12 cellular contexts compared by ENCODE assay signal in the genomic region with DNA sequence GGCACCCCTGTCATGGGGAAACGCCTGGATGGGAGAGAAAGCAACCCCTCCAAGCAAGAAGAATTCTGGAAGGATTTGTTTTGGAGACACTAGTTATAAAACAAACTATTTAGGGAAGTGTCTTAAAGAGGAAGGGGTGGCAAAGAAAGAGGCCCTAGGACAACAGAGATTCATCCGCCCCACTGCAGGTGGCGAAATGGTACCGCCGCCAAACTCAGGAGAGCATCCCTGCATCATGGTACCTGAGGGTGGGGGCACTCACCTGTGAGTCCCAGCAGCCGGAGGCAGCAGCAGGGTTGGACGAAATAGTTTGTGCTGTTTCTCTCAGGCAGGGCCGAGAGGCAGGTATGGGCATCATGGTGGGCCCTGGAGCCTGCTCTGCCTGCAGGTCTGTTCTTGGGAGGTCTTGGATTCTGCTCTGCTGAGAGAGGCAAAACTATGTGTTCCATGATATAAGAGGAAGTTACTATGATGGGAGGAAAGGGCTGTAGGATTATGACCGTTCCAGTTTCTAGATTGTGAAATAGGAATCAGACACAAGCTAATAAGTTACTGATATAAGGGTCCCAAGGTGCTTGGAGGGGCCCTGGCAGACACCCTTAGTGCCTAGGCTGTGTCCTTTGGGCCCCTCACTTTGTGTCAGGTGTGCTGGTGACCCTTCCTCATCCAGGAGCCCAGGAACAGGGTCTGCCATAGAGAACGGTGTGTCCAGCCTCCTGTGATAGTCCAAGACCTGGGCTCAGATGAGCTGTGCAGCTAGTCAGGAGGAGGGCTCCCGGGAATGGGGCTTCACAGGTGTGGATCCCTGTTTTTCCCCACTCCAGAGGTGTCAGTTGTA. TPM values are rescaled to one million over a fixed set of nuclear protein-coding genes. Genes with fewer than 3 reads are reported as not detected.
DNase-seq lines count a peak whose midpoint lies in the region; ATAC-seq, FAIRE-seq and TF ChIP-seq lines count a peak whose summit lies in the region.
"Had no signal": no experiment of that assay in that cellular context is flagged by ENCODE, and none has a peak within 500 bp of the region (broad histone marks: within the 10 kb centered on the region; RNA-seq: fewer than 3 reads in every experiment).

No MANE protein-coding gene starts in this region.

- no peak for TF ChIP-seq CTCF in Panc1 (IDR thresholded peaks at IDR 0.05)
- 0 out of 4 replicates have a peak, but pooled peaks of 1 of the 3 experiments have one; percentile 5 for TF ChIP-seq CTCF in H1 (IDR thresholded peaks at IDR 0.05; ENCODE audit: control extremely low read depth in 1 of 3, insufficient read depth in 1 of 3, low read depth in 1 of 3, low read length in 3 of 3)
- TF ChIP-seq CTCF in sigmoid colon (IDR thresholded peaks at IDR 0.05) = no peak

- WGBS in H1 (ENCODE audit: extremely low coverage in 1 of 2, insufficient coverage in 1 of 2, insufficient read length in 1 of 2, insufficient replicate concordance in 2 of 2, low coverage in 1 of 2, low lambda C conversion rate in 2 of 2, missing lambda C conversion rate in 1 of 2), 2 experiments = 85% methylated on average over 11 of the region's 11 CpGs; no CpG with 5 or more reads in 1 of the 2 experiments
- 77 to 80% methylated on average over 11 of the region's 11 CpGs for WGBS in sigmoid colon, 2 donors

- peak overlapping the region; percentile 54 to 91 (median 66) for H3K4me3 Mint-ChIP-seq in IgD-negative memory B cell
- H3K4me3 Mint-ChIP-seq in effector memory CD8-positive, alpha-beta T cell = no peak overlapping the region
- H3K4me3 Mint-ChIP-seq: immature natural killer cell; natural killer cell treated with Interleukin-12 subunit alpha and Interleukin-12 subunit beta and Interleukin-15 and Interleukin-18, amount 100 ng/mL, for 72 hours had no signal

- H3K27ac ChIP-seq in Panc1 (ENCODE audit: low read length) = no peak overlapping the region
- H3K27ac ChIP-seq in H1 (ENCODE audit: low read depth, low read length) = no peak overlapping the region
- H3K27ac ChIP-seq in sigmoid colon = peak overlapping the region; percentile 48 to 56 (median 54)

- H4K5ac ChIP-seq in H1 (ENCODE audit: insufficient read length, low read depth, low read length) = no peak overlapping the region

- H3K36me3 Mint-ChIP-seq in IgD-negative memory B cell = peaks cover 1% of the 10 kb centered on the region
- no peaks in the 10 kb centered on the region for H3K36me3 Mint-ChIP-seq in effector memory CD8-positive, alpha-beta T cell (ENCODE audit: insufficient read depth)
- H3K36me3 Mint-ChIP-seq: immature natural killer cell; natural killer cell treated with Interleukin-12 subunit alpha and Interleukin-12 subunit beta and Interleukin-15 and Interleukin-18, amount 100 ng/mL, for 72 hours had no signal

- H3K4me3 ChIP-seq in Panc1 (ENCODE audit: low read depth in 2 of 2, low read length in 2 of 2) (peak overlapping the region in 1 of 2 experiments; percentile 1; a peak in 1 of 4 replicates), H1 (ENCODE audit: extremely low read depth in 1 of 4, insufficient read depth in 2 of 4, low read depth in 3 of 4, low read length in 4 of 4) (no peak overlapping the region), sigmoid colon (no peak overlapping the region)
- H3K4me3 ChIP-seq: HAP-1 had no signal

- H3K27ac Mint-ChIP-seq in IgD-negative memory B cell = peak overlapping the region in 2 of 3 donors; percentile 51 to 59
- peak overlapping the region in 1 of 2 donors; percentile 57 for H3K27ac Mint-ChIP-seq in effector memory CD8-positive, alpha-beta T cell
- H3K27ac Mint-ChIP-seq: immature natural killer cell; natural killer cell treated with Interleukin-12 subunit alpha and Interleukin-12 subunit beta and Interleukin-15 and Interleukin-18, amount 100 ng/mL, for 72 hours had no signal

- in situ Hi-C loops in Panc1 (cut with HindIII; ENCODE audit: low pct_unique_long_range_greater_than_20kb, low sequenced_read_pairs) = no loop called here

- H3K27me3 Mint-ChIP-seq in IgD-negative memory B cell = no peaks in the 10 kb centered on the region
- peaks cover 0 to 22% of the 10 kb centered on the region in 2 donors for H3K27me3 Mint-ChIP-seq in effector memory CD8-positive, alpha-beta T cell

- H3K4me2 ChIP-seq in H1 (ENCODE audit: insufficient read depth in 1 of 2, low read depth in 2 of 2, low read length in 2 of 2) = no peak overlapping the region

- no peak overlapping the region for H3K23ac ChIP-seq in H1 (ENCODE audit: insufficient read length)

- no peak overlapping the region for H2AK5ac ChIP-seq in H1 (ENCODE audit: low read depth, low read length)

- H3K9ac ChIP-seq in H1 (replicated peaks in 1 of 4; ENCODE audit: extremely low read depth in 1 of 4, low read depth in 3 of 4, low read length in 3 of 4) = no peak overlapping the region

- H3K9me3 ChIP-seq in Panc1 (ENCODE audit: control insufficient read depth, insufficient read depth, low read depth, low read length) (no peaks in the 10 kb centered on the region), H1 (ENCODE audit: insufficient read depth in 2 of 2, low read depth in 1 of 2, low read length in 1 of 2) (no peaks in the 10 kb centered on the region; a peak in 1 of 4 replicates), sigmoid colon (no peaks in the 10 kb centered on the region)
- H3K9me3 ChIP-seq: HAP-1 had no signal

- H4K20me1 ChIP-seq in H1 (replicated peaks in 1 of 2; ENCODE audit: control insufficient read depth in 1 of 2, insufficient read depth in 2 of 2, low read length in 2 of 2) = no peaks in the 10 kb centered on the region

- H3K36me3 ChIP-seq in Panc1 (ENCODE audit: control insufficient read depth, insufficient read depth, low read length) = no peaks in the 10 kb centered on the region
- no peaks in the 10 kb centered on the region for H3K36me3 ChIP-seq in H1 (ENCODE audit: control insufficient read depth in 2 of 4, insufficient read depth in 4 of 4, low read length in 3 of 4)
- no peaks in the 10 kb centered on the region for H3K36me3 ChIP-seq in sigmoid colon
- H3K36me3 ChIP-seq: HAP-1 had no signal

- H2BK12ac ChIP-seq in H1 (ENCODE audit: low read depth, low read length) = no peak overlapping the region

- no peak for TF ChIP-seq EP300 in H1 (IDR thresholded peaks at IDR 0.05; ENCODE audit: borderline replicate concordance in 1 of 2, low read depth in 2 of 2, low read length in 2 of 2)
- TF ChIP-seq EP300 in sigmoid colon (IDR thresholded peaks at IDR 0.05) = no peak

- H3K56ac ChIP-seq in H1 (replicated peaks; ENCODE audit: insufficient read length, low read depth, low read length) = no peak overlapping the region

- no peak overlapping the region for H3K14ac ChIP-seq in H1 (ENCODE audit: insufficient read length)

- H3K79me2 ChIP-seq in H1 (ENCODE audit: control insufficient read depth in 1 of 2, insufficient read depth in 2 of 2, low read length in 2 of 2) = no peaks in the 10 kb centered on the region

- peak; percentile 71 for ATAC-seq in Panc1
- no peak for ATAC-seq in HG03196 (IDR thresholded peaks at IDR 0.05; ENCODE audit: unreplicated experiment)
- no peak for ATAC-seq in effector memory CD8-positive, alpha-beta T cell (replicated peaks)

- H3K27me3 ChIP-seq in Panc1 (ENCODE audit: control insufficient read depth, insufficient read depth, low read length) = peaks cover 6% of the 10 kb centered on the region; the same call in 1 of the 2 replicates
- H3K27me3 ChIP-seq in H1 (replicated peaks in 1 of 4; ENCODE audit: control insufficient read depth in 3 of 4, extremely low read depth in 1 of 4, insufficient read depth in 3 of 4, low read length in 3 of 4) = no peaks in the 10 kb centered on the region; a peak in 1 of 7 replicates
- H3K27me3 ChIP-seq in sigmoid colon = no peaks in the 10 kb centered on the region

- no peaks in the 10 kb centered on the region for H3K23me2 ChIP-seq in H1 (ENCODE audit: low read depth, low read length)

- POLR2A ChIA-PET in Panc1 (lab: Charles Lee) (no interaction called here), H1 (lab: Charles Lee; ENCODE audit: partially characterized antibody) (no interaction called here)

- no peaks in the 10 kb centered on the region for H3K9me3 Mint-ChIP-seq in IgD-negative memory B cell
- peaks cover 0 to 2% of the 10 kb centered on the region in 2 donors for H3K9me3 Mint-ChIP-seq in effector memory CD8-positive, alpha-beta T cell
- H3K9me3 Mint-ChIP-seq: immature natural killer cell; natural killer cell treated with Interleukin-12 subunit alpha and Interleukin-12 subunit beta and Interleukin-15 and Interleukin-18, amount 100 ng/mL, for 72 hours had no signal

- intact Hi-C loops in Panc1 (cut with micrococcal nuclease; ENCODE audit: unreplicated experiment) = no loop called here
- intact Hi-C loops in sigmoid colon (cut with DNase I) = no loop called here

- no peak overlapping the region for H4K91ac ChIP-seq in H1 (replicated peaks; ENCODE audit: insufficient read length, low read length)

- no TSS peak for BruUV-seq in Panc1 (replicated peaks; lab: Mats Ljungman, UMichigan)

- no peak overlapping the region for H2BK5ac ChIP-seq in H1 (ENCODE audit: low read depth, low read length)

- TF ChIP-seq POLR2A in H1 (IDR thresholded peaks at IDR 0.05; ENCODE audit: control extremely low read depth in 1 of 2, low read depth in 2 of 2, low read length in 2 of 2) (no peak), sigmoid colon (IDR thresholded peaks at IDR 0.05) (no peak)

- no peak overlapping the region for H2BK20ac ChIP-seq in H1 (ENCODE audit: low read length)

- peak; percentile 24 to 27; a peak in 3 of 4 replicates for TF ChIP-seq RAD21 in H1 (IDR thresholded peaks at IDR 0.05 in 1 of 2, conservative IDR thresholded peaks at IDR 0.05 in 1 of 2; ENCODE audit: low read depth in 2 of 2, low read length in 2 of 2)

- H3K18ac ChIP-seq in H1 (ENCODE audit: extremely low read depth, low read length) = no peak overlapping the region

- H3K4me1 Mint-ChIP-seq in IgD-negative memory B cell = peaks cover 26 to 36% (median 33%) of the 10 kb centered on the region in 3 donors
- peaks cover 0 to 9% of the 10 kb centered on the region in 2 donors for H3K4me1 Mint-ChIP-seq in effector memory CD8-positive, alpha-beta T cell (ENCODE audit: low read depth in 2 of 2)
- H3K4me1 Mint-ChIP-seq: immature natural killer cell had no signal

- H3K4ac ChIP-seq in H1 (replicated peaks; ENCODE audit: insufficient read length, low read depth, low read length) = no peak overlapping the region

- no peak overlapping the region for H4K8ac ChIP-seq in H1 (ENCODE audit: extremely low read depth, insufficient read depth, low read length)

- no peak for FAIRE-seq in H1 (lab: Jason Lieb, UNC)

- no peak overlapping the region for H2AFZ ChIP-seq in H1 (ENCODE audit: low read length)

- no peak overlapping the region for H2BK15ac ChIP-seq in H1 (ENCODE audit: low read length)

- H3K4me1 ChIP-seq in Panc1 (ENCODE audit: control insufficient read depth, insufficient read depth, low read length) (no peaks in the 10 kb centered on the region), H1 (replicated peaks in 1 of 4; ENCODE audit: control insufficient read depth in 3 of 4, insufficient read depth in 4 of 4, low read length in 3 of 4) (no peaks in the 10 kb centered on the region), sigmoid colon (no peaks in the 10 kb centered on the region)
- H3K4me1 ChIP-seq: HAP-1 had no signal

- DNase-seq in Panc1 (ENCODE audit: low read depth, low spot score) (no peak), H1 (ENCODE audit: low read depth in 1 of 2, low spot score in 2 of 2) (no peak), sigmoid colon (peak; percentile 38), mucosa of gallbladder (ENCODE audit: low spot score) (no peak), DMS79 (lab: John Stamatoyannopoulos, UW) (no peak)
- no peak for DNase-seq in effector memory CD8-positive, alpha-beta T cell
- DNase-seq: activated effector memory CD4-positive, alpha-beta T cell treated with anti-CD3 and anti-CD28 coated beads, Interleukin-2, amount 50 U/mL, for 16 hours; immature natural killer cell had no signal

- CTCF ChIA-PET in Panc1 (lab: Charles Lee) = no interaction called here
- CTCF ChIA-PET in H1 (lab: Charles Lee; ENCODE audit: partially characterized antibody) = interaction anchor here (1.0 to 1.2 kb wide), 2 partner anchors 32 to 94 kb away, joined by 3 read pairs; no protein-coding TSS in a partner anchor

- no peaks in the 10 kb centered on the region for H3K79me1 ChIP-seq in H1 (ENCODE audit: low read depth, low read length)

- no peak overlapping the region for H2BK120ac ChIP-seq in H1 (replicated peaks; ENCODE audit: low read depth, low read length)

RNA-seq across cellular contexts. Expression of a gene that starts 20.4 kb away (rescaled TPM):
- not detected for polyA plus RNA-seq in IgD-negative memory B cell
- not detected for total RNA-seq in Panc1 (2021; ENCODE audit: unreplicated experiment)
- polyA plus RNA-seq in Panc1 (2012; ENCODE audit: insufficient read length) = not detected
- total RNA-seq in H1 (2021; fragmentation: NEBNext Ultra II Directional; extraction: Animal tissue kit (Norgen Biotek cat#: 25700)) = not detected in 2 replicates
- polyA plus RNA-seq in H1 (2011; rRNA removed) = not detected in 2 replicates
- polyA plus RNA-seq in H1 (2011; cell fraction: cytosol; rRNA removed) = not detected
- not detected for polyA plus RNA-seq in H1 (2011; cell fraction: nucleus; rRNA removed)
- not detected in 4 replicates for polyA plus RNA-seq in H1 (2012, experiment 1 of 2)
- polyA plus RNA-seq in H1 (2012, experiment 2 of 2) = not detected
- polyA plus RNA-seq in H1 (2013, experiment 1 of 2) = not detected
- not detected for polyA plus RNA-seq in H1 (2013, experiment 2 of 2)
- polyA minus RNA-seq in H1 (2011; rRNA and poly(A)+ RNA removed) = not detected in 2 replicates
- not detected for polyA minus RNA-seq in H1 (2011; cell fraction: cytosol; rRNA and poly(A)+ RNA removed)
- polyA minus RNA-seq in H1 (2011; cell fraction: nucleus; rRNA and poly(A)+ RNA removed) = not detected
- under 1 TPM in 1 of 4 donors, not detected in 3; 0.66 TPM for total RNA-seq in sigmoid colon
- polyA plus RNA-seq in sigmoid colon = under 1 TPM in 1 of 3 donors, not detected in 2; 0.90 TPM
- total RNA-seq in mucosa of gallbladder = 0.40 TPM
- total RNA-seq: natural killer cell treated with Interleukin-12 subunit alpha and Interleukin-12 subunit beta and Interleukin-15 and Interleukin-18, amount 100 ng/mL, for 72 hours had no signal

RNA-seq across cellular contexts. Expression of a gene that starts 45.9 kb away (rescaled TPM):
- polyA plus RNA-seq in IgD-negative memory B cell (0.15 TPM), H1 (2011; rRNA removed) (not detected in 2 replicates), sigmoid colon (1 to 10 TPM; 1.2 to 2.5 (median 2.3) TPM)
- total RNA-seq in Panc1 (2021; ENCODE audit: unreplicated experiment) (not detected), sigmoid colon (10 to 100 TPM in 1 of 4 donors, 1 to 10 TPM in 3; 6.6 to 10.2 (median 8.9) TPM), mucosa of gallbladder (3.7 TPM)
- not detected for polyA plus RNA-seq in Panc1 (2012; ENCODE audit: insufficient read length)
- total RNA-seq in H1 (2021; fragmentation: NEBNext Ultra II Directional; extraction: Animal tissue kit (Norgen Biotek cat#: 25700)) = 0.28 TPM in 1 of 2 replicates, not detected in the other
- 0.03 TPM for polyA plus RNA-seq in H1 (2011; cell fraction: cytosol; rRNA removed)
- not detected for polyA plus RNA-seq in H1 (2011; cell fraction: nucleus; rRNA removed)
- polyA plus RNA-seq in H1 (2012, experiment 1 of 2) = not detected in 4 replicates
- polyA plus RNA-seq in H1 (2012, experiment 2 of 2) = not detected
- polyA plus RNA-seq in H1 (2013, experiment 1 of 2) = not detected
- polyA plus RNA-seq in H1 (2013, experiment 2 of 2) = not detected
- 0.73 TPM in 1 of 2 replicates, not detected in the other for polyA minus RNA-seq in H1 (2011; rRNA and poly(A)+ RNA removed)
- polyA minus RNA-seq in H1 (2011; cell fraction: cytosol; rRNA and poly(A)+ RNA removed) = not detected
- polyA minus RNA-seq in H1 (2011; cell fraction: nucleus; rRNA and poly(A)+ RNA removed) = not detected
- total RNA-seq: natural killer cell treated with Interleukin-12 subunit alpha and Interleukin-12 subunit beta and Interleukin-15 and Interleukin-18, amount 100 ng/mL, for 72 hours had no signal

Comparison
In these comparisons a context has a peak if more than half of its experiments do, and no peak if none do; other contexts are left out.
1. H3K4me3 Mint-ChIP-seq: peak in IgD-negative memory B cell (4 of 4); none in effector memory CD8-positive, alpha-beta T cell (0 of 2).
2. H3K27ac ChIP-seq: peak in sigmoid colon (4 of 4); none in Panc1 (single experiment) and H1 (single experiment).